Comparison of ENCODE assay signal across 29 cellular contexts in the genomic region with DNA sequence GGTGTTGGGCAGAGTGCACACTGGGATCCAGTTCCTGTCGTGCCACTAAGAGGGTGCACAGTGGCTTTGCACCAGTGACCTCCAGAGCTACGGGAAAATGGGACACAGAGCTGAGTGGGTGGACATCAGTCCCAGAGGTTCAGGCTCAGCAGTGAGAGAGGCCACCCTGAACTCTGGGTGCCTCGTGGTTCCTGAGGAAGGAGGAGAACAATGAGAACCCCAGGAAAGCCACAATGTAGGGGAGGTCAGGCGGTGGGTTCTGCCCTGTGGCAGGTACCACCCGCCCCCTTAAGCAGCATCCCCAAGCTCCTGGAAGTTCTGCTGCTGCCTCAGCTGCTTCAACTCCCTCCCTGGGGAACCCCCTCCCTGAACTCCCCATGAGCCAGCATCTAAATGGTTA.
"Had no signal": no experiment of that assay in that cellular context is flagged by ENCODE, and none has a peak within 500 bp of the region (broad histone marks: within the 10 kb centered on the region; RNA-seq: fewer than 3 reads in every experiment).

No MANE protein-coding gene starts in this region.

- H3K4me1 Mint-ChIP-seq: activated B cell treated with CpG ODN at 0.5 μM for 24 hours; activated T-helper 17 cell treated with anti-CD3 and anti-CD28 coated beads, Interleukin-2, amount 50 U/mL, for 72 hours; central memory CD8-positive, alpha-beta T cell; T-helper 17 cell had no signal

- H3K4me3 ChIP-seq: esophagus squamous epithelium, gastroesophageal sphincter had no signal

- H3K36me3 ChIP-seq: brain microvascular endothelial cell, esophagus squamous epithelium, gastroesophageal sphincter had no signal

- H3K9me3 Mint-ChIP-seq: activated B cell treated with CpG ODN at 0.5 μM for 24 hours; activated CD8-positive, alpha-beta T cell treated with anti-CD3 and anti-CD28 coated beads for 36 hours; activated T-cell treated with anti-CD3 and anti-CD28 coated beads, Interleukin-2, amount 50 U/mL, for 4 hours; activated T-helper 17 cell treated with anti-CD3 and anti-CD28 coated beads, Interleukin-2, amount 50 U/mL, for 72 hours; central memory CD8-positive, alpha-beta T cell; T-helper 2 cell treated with Interferon-gamma antibody and Interleukin-4, amounts not matched to agents 5 μg/mL and 100 μg/mL, for 36 hours had no signal

- H3K27ac ChIP-seq: brain microvascular endothelial cell, epithelial cell of prostate, esophagus squamous epithelium, gastroesophageal sphincter, WERI-Rb-1 had no signal

- H3K4me1 ChIP-seq: esophagus squamous epithelium, gastroesophageal sphincter had no signal

- DNase-seq: activated B cell treated with CpG ODN at 0.5 μM for 24 hours; activated CD4-positive, alpha-beta T cell treated with anti-CD3 and anti-CD28 coated beads for 48 hours; activated CD4-positive, alpha-beta T cell treated with anti-CD3 and anti-CD28 coated beads, Interleukin-2, amount 50 U/mL, for 1 hour; activated CD4-positive, alpha-beta T cell treated with anti-CD3 and anti-CD28 coated beads, Interleukin-2, amount 50 U/mL, for 48 hours; activated CD8-positive, alpha-beta memory T cell treated with anti-CD3 and anti-CD28 coated beads for 24 hours; activated CD8-positive, alpha-beta T cell treated with anti-CD3 and anti-CD28 coated beads for 36 hours; activated effector memory CD4-positive, alpha-beta T cell treated with Interleukin-2 at 50 U/mL for 16 hours; activated gamma-delta T cell treated with Interleukin-2 at 50 U/mL for 16 hours; activated naive CD4-positive, alpha-beta T cell treated with anti-CD3 and anti-CD28 coated beads, Interleukin-2, amount 50 U/mL, for 16 hours; activated naive CD4-positive, alpha-beta T cell treated with Interleukin-2 at 50 U/mL for 16 hours; activated T-cell treated with anti-CD3 and anti-CD28 coated beads, Interleukin-2, amount 50 U/mL, for 4 hours; amniotic stem cell; anterior cingulate cortex; brain microvascular endothelial cell; cortex of kidney; effector CD8-positive, alpha-beta T cell; esophagus squamous epithelium; foreskin melanocyte; T-helper 1 cell; T-helper 17 cell; T1000 had no signal

- H3K27me3 ChIP-seq: brain microvascular endothelial cell had no signal

- H3K27ac Mint-ChIP-seq: activated B cell treated with CpG ODN at 0.5 μM for 24 hours; activated CD8-positive, alpha-beta T cell treated with anti-CD3 and anti-CD28 coated beads for 36 hours; activated naive CD8-positive, alpha-beta T cell; activated T-helper 17 cell treated with anti-CD3 and anti-CD28 coated beads, Interleukin-2, amount 50 U/mL, for 72 hours; T-helper 17 cell; T-helper 2 cell treated with Interferon-gamma antibody and Interleukin-4, amounts not matched to agents 5 μg/mL and 100 μg/mL, for 36 hours had no signal

- H3K4me3 Mint-ChIP-seq: activated B cell treated with CpG ODN at 0.5 μM for 24 hours; activated CD8-positive, alpha-beta T cell treated with anti-CD3 and anti-CD28 coated beads for 36 hours; activated naive CD8-positive, alpha-beta T cell; activated T-cell treated with anti-CD3 and anti-CD28 coated beads, Interleukin-2, amount 50 U/mL, for 4 hours; activated T-helper 17 cell treated with anti-CD3 and anti-CD28 coated beads, Interleukin-2, amount 50 U/mL, for 72 hours; central memory CD8-positive, alpha-beta T cell; T-helper 17 cell; T-helper 2 cell treated with Interferon-gamma antibody and Interleukin-4, amounts not matched to agents 5 μg/mL and 100 μg/mL, for 36 hours had no signal

- ATAC-seq: activated CD4-positive, CD25-positive, alpha-beta regulatory T cell treated with anti-CD3 and anti-CD28 coated beads, Interleukin-2, amount 50 U/mL, for 24 hours; activated CD8-positive, alpha-beta T cell treated with anti-CD3 and anti-CD28 coated beads for 36 hours; activated T-cell treated with anti-CD3 and anti-CD28 coated beads, Interleukin-2, amount 50 U/mL, for 4 hours; activated T-helper 17 cell treated with anti-CD3 and anti-CD28 coated beads, Interleukin-2, amount 50 U/mL, for 72 hours; gastroesophageal sphincter; T-helper 17 cell had no signal

- H3K36me3 Mint-ChIP-seq: activated naive CD8-positive, alpha-beta T cell had no signal
